ENCODE assay signal across 21 cellular contexts in the genomic region with DNA sequence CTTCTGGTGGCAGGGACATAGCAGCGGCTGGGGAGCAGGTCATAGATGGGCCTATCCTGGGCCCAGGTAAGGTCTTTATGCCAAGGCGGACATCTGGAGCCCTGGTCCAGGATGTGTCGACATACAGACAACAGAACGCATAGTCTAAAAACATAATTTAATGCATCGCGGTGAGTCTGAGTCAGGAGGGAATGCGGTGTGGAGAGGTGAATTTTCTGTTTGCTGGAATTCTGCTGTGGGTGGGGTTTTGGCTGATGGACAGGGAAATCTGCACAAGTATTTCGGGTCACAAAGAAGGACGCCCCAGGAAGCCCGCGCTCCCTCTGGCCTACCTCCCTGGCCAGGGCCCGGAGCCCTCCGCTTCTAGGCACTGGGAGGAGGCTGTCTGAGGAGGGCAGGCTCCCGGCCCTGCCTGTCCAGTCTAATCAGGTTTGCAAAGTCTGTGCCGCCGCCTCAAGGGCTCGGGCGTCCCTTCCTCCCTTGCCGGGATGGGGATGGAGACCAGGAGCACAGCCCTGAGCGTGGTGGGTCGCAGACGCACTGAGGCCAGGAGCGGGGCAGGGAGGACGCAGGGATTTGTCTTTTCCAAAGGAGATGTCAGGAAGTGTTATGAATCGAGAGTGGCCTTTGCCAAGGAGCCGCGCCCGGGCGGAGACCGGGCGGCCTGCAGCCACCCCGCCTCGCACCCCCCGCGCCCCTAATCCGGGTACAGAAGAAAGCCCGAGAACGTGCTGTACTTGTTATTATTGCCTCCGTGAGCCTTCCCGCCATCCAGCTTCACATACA. TPM values are rescaled to one million over a fixed set of nuclear protein-coding genes. Genes with fewer than 3 reads are reported as not detected.
DNase-seq lines count a peak whose midpoint lies in the region; ATAC-seq and TF ChIP-seq lines count a peak whose summit lies in the region.
"Had no signal": no experiment of that assay in that cellular context is flagged by ENCODE, and none has a peak within 500 bp of the region (broad histone marks: within the 10 kb centered on the region; RNA-seq: fewer than 3 reads in every experiment).

No MANE protein-coding gene starts in this region.

- H3K9ac ChIP-seq in GM23248 (no peak overlapping the region), neural progenitor cell (no peak overlapping the region)

- H3K9me2 ChIP-seq in GM23248 (ENCODE audit: insufficient read depth) = no peaks in the 10 kb centered on the region

- no peak overlapping the region for H3K27ac Mint-ChIP-seq in neural progenitor cell
- no peak overlapping the region for H3K27ac Mint-ChIP-seq in activated CD4-positive, alpha-beta memory T cell treated with anti-CD3 and anti-CD28 coated beads for 36 hours
- H3K27ac Mint-ChIP-seq: activated CD4-positive, alpha-beta T cell treated with anti-CD3 and anti-CD28 coated beads, Interleukin-2, amount 10 ng/mL, durations not matched to agents 7 days and 5 days; dendritic cell treated with granulocyte-macrophage colony-stimulating factor and Interleukin-4, amounts not matched to agents 40 ng/mL and 50 ng/mL, for 4 days had no signal

- no peak for TF ChIP-seq CTCF in neural progenitor cell (IDR thresholded peaks at IDR 0.05)

- H3K4me3 ChIP-seq in GM23248 (no peak overlapping the region), iPS DF 6.9 (ENCODE audit: low read length) (peak overlapping the region; percentile 33; the same call in 1 of the 2 replicates), neural progenitor cell (peak overlapping the region; percentile 50)
- H3K4me3 ChIP-seq: A549, heart right ventricle, SK-N-MC, tibial artery had no signal

- no peaks in the 10 kb centered on the region for H3K4me1 ChIP-seq in GM23248 (ENCODE audit: insufficient read depth)
- peaks cover 6% of the 10 kb centered on the region for H3K4me1 ChIP-seq in iPS DF 6.9 (ENCODE audit: control insufficient read depth, insufficient read depth, low read length)
- H3K4me1 ChIP-seq in neural progenitor cell = peaks cover 19% of the 10 kb centered on the region

- peaks cover 95% of the 10 kb centered on the region for H3K27me3 ChIP-seq in GM23248 (replicated peaks; ENCODE audit: insufficient read depth)
- peaks cover 27% of the 10 kb centered on the region for H3K27me3 ChIP-seq in iPS DF 6.9 (ENCODE audit: control insufficient read depth, insufficient read depth, low read length)
- peaks cover 64% of the 10 kb centered on the region for H3K27me3 ChIP-seq in neural progenitor cell

- H4K20me1 ChIP-seq in GM23248 (ENCODE audit: insufficient read depth) = no peaks in the 10 kb centered on the region
- H4K20me1 ChIP-seq in neural progenitor cell (ENCODE audit: low read depth) = peaks cover 23% of the 10 kb centered on the region

- peaks cover 9% of the 10 kb centered on the region for H3K4me1 Mint-ChIP-seq in neural progenitor cell
- no peaks in the 10 kb centered on the region for H3K4me1 Mint-ChIP-seq in activated CD4-positive, alpha-beta memory T cell treated with anti-CD3 and anti-CD28 coated beads for 36 hours (ENCODE audit: low read depth)
- H3K4me1 Mint-ChIP-seq: activated CD4-positive, alpha-beta T cell treated with anti-CD3 and anti-CD28 coated beads, Interleukin-2, amount 10 ng/mL, durations not matched to agents 7 days and 5 days had no signal

- no peak overlapping the region for H2AFZ ChIP-seq in GM23248
- peak overlapping the region; percentile 69 for H2AFZ ChIP-seq in neural progenitor cell (replicated peaks)

- no peaks in the 10 kb centered on the region for H3K9me3 Mint-ChIP-seq in neural progenitor cell
- no peaks in the 10 kb centered on the region for H3K9me3 Mint-ChIP-seq in activated CD4-positive, alpha-beta memory T cell treated with anti-CD3 and anti-CD28 coated beads for 36 hours
- H3K9me3 Mint-ChIP-seq: activated CD4-positive, alpha-beta T cell treated with anti-CD3 and anti-CD28 coated beads, Interleukin-2, amount 10 ng/mL, durations not matched to agents 7 days and 5 days; dendritic cell treated with granulocyte-macrophage colony-stimulating factor and Interleukin-4, amounts not matched to agents 40 ng/mL and 50 ng/mL, for 4 days had no signal

- H3K9me3 ChIP-seq in GM23248 (ENCODE audit: low read depth) (no peaks in the 10 kb centered on the region), iPS DF 6.9 (ENCODE audit: control insufficient read depth, insufficient read depth, low read length) (no peaks in the 10 kb centered on the region), neural progenitor cell (ENCODE audit: low read depth) (no peaks in the 10 kb centered on the region)
- H3K9me3 ChIP-seq: A549, heart right ventricle, tibial artery had no signal

- in situ Hi-C loops in GM23248 (cut with MboI) = no loop called here

- intact Hi-C loops in activated CD4-positive, alpha-beta memory T cell treated with anti-CD3 and anti-CD28 coated beads for 36 hours (cut with micrococcal nuclease) = no loop called here

- DNase-seq in GM23248 (peak; percentile 11), amniotic epithelial cell (ENCODE audit: low read depth) (peak; percentile 14), iPS DF 6.9 (ENCODE audit: low read depth, low spot score) (no peak), neural progenitor cell (ENCODE audit: low spot score) (peak; percentile 75)
- DNase-seq in activated CD4-positive, alpha-beta memory T cell treated with anti-CD3 and anti-CD28 coated beads for 36 hours = no peak
- DNase-seq: activated CD4-positive, alpha-beta T cell treated with anti-CD3 and anti-CD28 coated beads, Interleukin-2, amount 10 ng/mL, durations not matched to agents 7 days and 5 days; activated naive CD4-positive, alpha-beta T cell treated with anti-CD3 and anti-CD28 coated beads, Interleukin-2, amount 50 U/mL, for 16 hours; C1 segment of cervical spinal cord; heart right ventricle; KBM-7; left ventricle myocardium superior; NCI-H2081 treated with DMSO at 0.1 percent for 48 hours; NCI-H510A treated with DMSO at 0.1 percent for 48 hours; posterior cingulate gyrus; tibial artery had no signal

- H3K79me2 ChIP-seq in GM23248 (ENCODE audit: insufficient read depth) = no peaks in the 10 kb centered on the region
- H3K79me2 ChIP-seq in neural progenitor cell (ENCODE audit: low read depth) = no peaks in the 10 kb centered on the region

- peak overlapping the region; percentile 67 for H3K4me3 Mint-ChIP-seq in neural progenitor cell
- H3K4me3 Mint-ChIP-seq in activated CD4-positive, alpha-beta memory T cell treated with anti-CD3 and anti-CD28 coated beads for 36 hours = no peak overlapping the region
- H3K4me3 Mint-ChIP-seq: activated CD4-positive, alpha-beta T cell treated with anti-CD3 and anti-CD28 coated beads, Interleukin-2, amount 10 ng/mL, durations not matched to agents 7 days and 5 days; dendritic cell treated with granulocyte-macrophage colony-stimulating factor and Interleukin-4, amounts not matched to agents 40 ng/mL and 50 ng/mL, for 4 days had no signal

- no peaks in the 10 kb centered on the region for H3K36me3 ChIP-seq in GM23248 (ENCODE audit: low read depth)
- H3K36me3 ChIP-seq in iPS DF 6.9 (ENCODE audit: control insufficient read depth, insufficient read depth, low read length) = no peaks in the 10 kb centered on the region
- H3K36me3 ChIP-seq in neural progenitor cell = no peaks in the 10 kb centered on the region
- H3K36me3 ChIP-seq: heart right ventricle, tibial artery had no signal

- H3F3A ChIP-seq in GM23248 (ENCODE audit: insufficient read depth) (no peaks in the 10 kb centered on the region), neural progenitor cell (ENCODE audit: low read depth) (peaks cover 29% of the 10 kb centered on the region)

- H3K4me2 ChIP-seq in GM23248 (ENCODE audit: unreplicated experiment) = no peak overlapping the region
- peak overlapping the region; percentile 74 for H3K4me2 ChIP-seq in neural progenitor cell
- H3K4me2 ChIP-seq: A549 had no signal

- H3K36me3 Mint-ChIP-seq in neural progenitor cell = no peaks in the 10 kb centered on the region
- no peaks in the 10 kb centered on the region for H3K36me3 Mint-ChIP-seq in activated CD4-positive, alpha-beta memory T cell treated with anti-CD3 and anti-CD28 coated beads for 36 hours

- POLR2A ChIA-PET in activated CD4-positive, alpha-beta memory T cell treated with anti-CD3 and anti-CD28 coated beads for 36 hours (lab: Charles Lee) = no interaction called here

- CTCF ChIA-PET in activated CD4-positive, alpha-beta memory T cell treated with anti-CD3 and anti-CD28 coated beads for 36 hours (lab: Charles Lee) = no interaction called here

- WGBS in GM23248 (ENCODE audit: low coverage in 1 of 2, low lambda C conversion rate in 2 of 2, missing lambda C conversion rate in 2 of 2), 2 experiments = 4% methylated on average over 37 to 40 of the region's 40 CpGs
- WGBS in iPS DF 6.9 (ENCODE audit: insufficient coverage, insufficient read length) = no CpG with 5 or more reads among the region's 40 CpGs

- H3K27ac ChIP-seq in GM23248 (no peak overlapping the region), iPS DF 6.9 (ENCODE audit: low read length) (no peak overlapping the region), neural progenitor cell (no peak overlapping the region)
- H3K27ac ChIP-seq: A549, heart right ventricle, SK-N-MC, tibial artery had no signal

- ATAC-seq in GM21515 (IDR thresholded peaks at IDR 0.05; ENCODE audit: unreplicated experiment) (no peak), HG03342 (IDR thresholded peaks at IDR 0.05; ENCODE audit: unreplicated experiment) (no peak), HG03095 (IDR thresholded peaks at IDR 0.05; ENCODE audit: unreplicated experiment) (no peak)
- ATAC-seq: A549, heart right ventricle, left ventricle myocardium superior had no signal

- peaks cover 72% of the 10 kb centered on the region for H3K27me3 Mint-ChIP-seq in neural progenitor cell (ENCODE audit: insufficient read depth, low read depth)
- H3K27me3 Mint-ChIP-seq in activated CD4-positive, alpha-beta memory T cell treated with anti-CD3 and anti-CD28 coated beads for 36 hours = peaks cover 35% of the 10 kb centered on the region

RNA-seq across cellular contexts. Expression of a gene that starts 2.3 kb away (rescaled TPM):
- not detected in 2 replicates for total RNA-seq in GM23248 (2014; rRNA removed; shearing (Covaris generic))
- polyA plus RNA-seq in GM23248 (2016; fragmentation: Nextera tagmentation; extraction: Ambion mirVana) = not detected in 2 replicates
- total RNA-seq in neural progenitor cell (ENCODE audit: low replicate concordance) = not detected in 2 replicates
- total RNA-seq in activated CD4-positive, alpha-beta memory T cell treated with anti-CD3 and anti-CD28 coated beads for 36 hours = not detected
- total RNA-seq: activated CD4-positive, alpha-beta T cell treated with anti-CD3 and anti-CD28 coated beads, Interleukin-2, amount 10 ng/mL, durations not matched to agents 7 days and 5 days; heart right ventricle; left ventricle myocardium superior had no signal
- polyA plus RNA-seq: A549 had no signal

Comparison
In these comparisons a context has a peak if more than half of its experiments do, and no peak if none do; other contexts are left out.
1. DNase-seq: peak in GM23248 (single experiment), amniotic epithelial cell (single experiment) and neural progenitor cell (single experiment); none in iPS DF 6.9 (single experiment) and activated CD4-positive, alpha-beta memory T cell treated with anti-CD3 and anti-CD28 coated beads for 36 hours (single experiment).